In the genomic region with DNA sequence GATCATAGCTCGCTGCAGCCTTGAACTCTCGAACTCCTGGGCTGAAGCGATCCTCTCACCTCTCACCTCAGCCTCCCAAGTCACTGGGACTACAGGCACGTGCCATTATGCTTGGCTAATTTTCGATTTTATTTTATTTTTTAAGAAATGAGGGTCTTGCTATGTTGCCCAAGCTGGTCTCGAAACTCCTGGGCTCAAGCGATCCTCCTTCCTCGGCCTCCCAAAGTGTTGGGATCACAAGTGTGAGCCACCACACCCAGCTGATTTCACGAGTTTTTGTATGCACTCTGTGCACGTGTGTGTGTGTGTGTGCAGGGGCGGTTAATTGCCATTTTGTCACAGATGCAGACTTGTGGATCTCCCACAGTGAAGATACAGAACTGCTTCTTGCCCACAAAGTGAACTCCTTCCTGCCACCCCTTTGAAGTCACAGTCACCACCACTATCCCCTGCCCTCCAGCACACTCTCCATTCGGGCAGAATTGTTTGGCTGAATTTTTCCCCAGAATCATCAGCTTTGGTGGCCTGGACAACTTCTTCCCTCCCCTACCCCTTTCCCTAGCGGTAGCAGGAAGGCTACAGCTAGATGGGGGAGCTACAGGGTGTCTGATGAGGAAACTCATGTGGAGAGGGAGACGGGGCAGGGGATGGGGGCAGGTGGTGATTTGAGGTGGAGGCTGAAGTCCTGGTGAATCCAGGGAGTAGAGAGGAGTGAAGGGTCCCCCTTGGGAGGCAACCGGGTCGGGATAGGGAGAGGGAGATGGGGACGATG, we compare ENCODE assay signal across 1 cellular context.
TF ChIP-seq lines count a peak whose summit lies in the region.

No MANE protein-coding gene starts in this region.

TF ChIP-seq in H1, 55 proteins besides CTCF, POLR2A, EP300 and RAD21:
- TF ChIP-seq YY1 (IDR thresholded peaks at IDR 0.05; ENCODE audit: low read depth, low read length) (no peak), KDM4A (IDR thresholded peaks at IDR 0.05; ENCODE audit: low read depth, low read length, severe bottlenecking) (no peak), TBP (IDR thresholded peaks at IDR 0.05; ENCODE audit: low read depth, low read length) (no peak), TEAD4 (IDR thresholded peaks at IDR 0.05; ENCODE audit: low read depth, low read length) (no peak), SIX5 (IDR thresholded peaks at IDR 0.05; ENCODE audit: low read depth, low read length) (no peak), BRCA1 (IDR thresholded peaks at IDR 0.05; ENCODE audit: low read depth, low read length) (no peak), EZH2 (IDR thresholded peaks at IDR 0.05; ENCODE audit: low read depth, low read length, severe bottlenecking) (no peak), BCL11A (IDR thresholded peaks at IDR 0.05; ENCODE audit: low read depth in 2 of 2, low read length in 2 of 2) (no peak), CEBPB (IDR thresholded peaks at IDR 0.05; ENCODE audit: low read depth, low read length) (no peak), RBBP5 (IDR thresholded peaks at IDR 0.05; ENCODE audit: borderline replicate concordance, low read depth, low read length) (no peak), SP2 (IDR thresholded peaks at IDR 0.05; ENCODE audit: low read length) (no peak), JUND (IDR thresholded peaks at IDR 0.05; ENCODE audit: low read length) (no peak), NANOG (IDR thresholded peaks at IDR 0.05; ENCODE audit: insufficient read depth, low read depth, low read length, poor library complexity, severe bottlenecking) (no peak), SRF (IDR thresholded peaks at IDR 0.05; ENCODE audit: low read depth, low read length) (no peak), CBX8 (IDR thresholded peaks at IDR 0.05; ENCODE audit: borderline replicate concordance, low read depth, low read length) (no peak), BACH1 (IDR thresholded peaks at IDR 0.05; ENCODE audit: low read length) (no peak)
- TF ChIP-seq, protein P1, sequence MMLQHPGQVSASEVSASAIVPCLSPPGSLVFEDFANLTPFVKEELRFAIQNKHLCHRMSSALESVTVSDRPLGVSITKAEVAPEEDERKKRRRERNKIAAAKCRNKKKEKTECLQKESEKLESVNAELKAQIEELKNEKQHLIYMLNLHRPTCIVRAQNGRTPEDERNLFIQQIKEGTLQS (IDR thresholded peaks at IDR 0.05; ENCODE audit: insufficient read depth, low read depth, low read length): no peak
- TF ChIP-seq, protein P2, sequence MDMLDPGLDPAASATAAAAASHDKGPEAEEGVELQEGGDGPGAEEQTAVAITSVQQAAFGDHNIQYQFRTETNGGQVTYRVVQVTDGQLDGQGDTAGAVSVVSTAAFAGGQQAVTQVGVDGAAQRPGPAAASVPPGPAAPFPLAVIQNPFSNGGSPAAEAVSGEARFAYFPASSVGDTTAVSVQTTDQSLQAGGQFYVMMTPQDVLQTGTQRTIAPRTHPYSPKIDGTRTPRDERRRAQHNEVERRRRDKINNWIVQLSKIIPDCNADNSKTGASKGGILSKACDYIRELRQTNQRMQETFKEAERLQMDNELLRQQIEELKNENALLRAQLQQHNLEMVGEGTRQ (IDR thresholded peaks at IDR 0.05; ENCODE audit: low read length): no peak
